ENCODE assay signal across 1 cellular context in the genomic region with DNA sequence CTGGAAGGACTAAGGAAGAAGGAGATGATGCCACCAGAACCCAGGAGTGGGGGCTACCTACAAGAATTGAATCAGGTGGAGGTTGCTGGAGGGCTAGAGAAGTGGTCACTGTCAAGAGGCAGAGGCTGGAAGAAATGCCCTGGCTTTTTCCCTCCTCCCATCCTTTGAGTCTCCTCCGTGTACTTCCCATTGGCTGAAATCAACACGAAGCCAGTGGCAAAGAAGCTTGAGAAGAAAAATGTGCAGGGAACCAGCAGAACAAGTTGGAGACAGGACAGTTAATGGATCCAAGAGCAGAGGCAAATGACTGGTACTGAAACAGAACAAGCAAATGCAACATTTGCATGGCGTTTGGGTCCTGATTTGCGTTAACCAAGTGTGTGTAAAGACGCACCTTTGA.
TF ChIP-seq lines count a peak whose summit lies in the region.

No MANE protein-coding gene starts in this region.

TF ChIP-seq in GM23338, 12 proteins besides CTCF, POLR2A, EP300 and RAD21:
- TF ChIP-seq ZNF462 (CRISPR knock-in tag; IDR thresholded peaks at IDR 0.05) (no peak), NANOG (IDR thresholded peaks at IDR 0.05; ENCODE audit: borderline replicate concordance) (no peak), STAT1 (IDR thresholded peaks at IDR 0.05; ENCODE audit: unreplicated experiment) (no peak), ZNF331 (CRISPR knock-in tag; IDR thresholded peaks at IDR 0.05; ENCODE audit: low read depth) (no peak), CREB1 (CRISPR knock-in tag; IDR thresholded peaks at IDR 0.05; ENCODE audit: low read depth) (no peak), POLR2AphosphoS5 (IDR thresholded peaks at IDR 0.05; ENCODE audit: low read depth) (no peak), JUNB (IDR thresholded peaks at IDR 0.05; ENCODE audit: unreplicated experiment) (no peak), EZH2phosphoT487 (IDR thresholded peaks at IDR 0.05; ENCODE audit: unreplicated experiment) (no peak), EZH2 (IDR thresholded peaks at IDR 0.05; ENCODE audit: low read depth, unreplicated experiment) (no peak), ZNF114 (CRISPR knock-in tag; IDR thresholded peaks at IDR 0.05) (no peak), REST (IDR thresholded peaks at IDR 0.05; ENCODE audit: unreplicated experiment) (no peak)
- TF ChIP-seq, protein P1, sequence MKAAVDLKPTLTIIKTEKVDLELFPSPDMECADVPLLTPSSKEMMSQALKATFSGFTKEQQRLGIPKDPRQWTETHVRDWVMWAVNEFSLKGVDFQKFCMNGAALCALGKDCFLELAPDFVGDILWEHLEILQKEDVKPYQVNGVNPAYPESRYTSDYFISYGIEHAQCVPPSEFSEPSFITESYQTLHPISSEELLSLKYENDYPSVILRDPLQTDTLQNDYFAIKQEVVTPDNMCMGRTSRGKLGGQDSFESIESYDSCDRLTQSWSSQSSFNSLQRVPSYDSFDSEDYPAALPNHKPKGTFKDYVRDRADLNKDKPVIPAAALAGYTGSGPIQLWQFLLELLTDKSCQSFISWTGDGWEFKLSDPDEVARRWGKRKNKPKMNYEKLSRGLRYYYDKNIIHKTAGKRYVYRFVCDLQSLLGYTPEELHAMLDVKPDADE (IDR thresholded peaks at IDR 0.05) = no peak
TF ChIP-seq in GM23338: peak in this region for 0.
